ENCODE assay signal across 10 cellular contexts in genomic region chr2:24886640-24887324, GRCh38. TPM values are rescaled to one million over a fixed set of nuclear protein-coding genes. Genes with fewer than 3 reads are reported as not detected.
A peak's percentile ranks its signal among the peaks of the same experiment; 100 is the strongest.
DNase-seq lines count a peak whose midpoint lies in the region; ATAC-seq and TF ChIP-seq lines count a peak whose summit lies in the region.
"Had no signal": no experiment of that assay in that cellular context is flagged by ENCODE, and none has a peak within 500 bp of the region (broad histone marks: within the 10 kb centered on the region; RNA-seq: fewer than 3 reads in every experiment).

No MANE protein-coding gene starts in this region.

- H3K27ac ChIP-seq in osteoblast (ENCODE audit: low read depth, low read length) (no peak overlapping the region), neural progenitor cell (no peak overlapping the region)

- H3K9ac ChIP-seq in neural progenitor cell = no peak overlapping the region

- H3K27me3 Mint-ChIP-seq in dendritic cell treated with granulocyte-macrophage colony-stimulating factor and Interleukin-4, amounts not matched to agents 40 ng/mL and 50 ng/mL, for 4 days = peaks cover 6% of the 10 kb centered on the region
- H3K27me3 Mint-ChIP-seq in neural progenitor cell (ENCODE audit: insufficient read depth, low read depth) = peaks cover 3% of the 10 kb centered on the region
- H3K27me3 Mint-ChIP-seq: activated T-cell treated with anti-CD3 and anti-CD28 coated beads, Interleukin-2, amount 50 U/mL, for 24 hours had no signal

- H3K4me3 Mint-ChIP-seq in dendritic cell treated with granulocyte-macrophage colony-stimulating factor and Interleukin-4, amounts not matched to agents 40 ng/mL and 50 ng/mL, for 4 days = peak overlapping the region; percentile 68
- no peak overlapping the region for H3K4me3 Mint-ChIP-seq in neural progenitor cell
- H3K4me3 Mint-ChIP-seq: activated T-cell treated with anti-CD3 and anti-CD28 coated beads, Interleukin-2, amount 50 U/mL, for 24 hours had no signal

- H4K20me1 ChIP-seq in osteoblast (ENCODE audit: insufficient read depth, low read length) = peaks cover 6% of the 10 kb centered on the region
- no peaks in the 10 kb centered on the region for H4K20me1 ChIP-seq in neural progenitor cell (ENCODE audit: low read depth)

- H3K27me3 ChIP-seq in osteoblast (ENCODE audit: insufficient read depth, low read length) = no peaks in the 10 kb centered on the region
- H3K27me3 ChIP-seq in neural progenitor cell = no peaks in the 10 kb centered on the region

- H3K36me3 Mint-ChIP-seq in dendritic cell treated with granulocyte-macrophage colony-stimulating factor and Interleukin-4, amounts not matched to agents 40 ng/mL and 50 ng/mL, for 4 days (ENCODE audit: low read depth) = no peaks in the 10 kb centered on the region
- H3K36me3 Mint-ChIP-seq in neural progenitor cell = peaks cover 13% of the 10 kb centered on the region

- H3K36me3 ChIP-seq in osteoblast (ENCODE audit: insufficient read depth, low read length) = no peaks in the 10 kb centered on the region
- no peaks in the 10 kb centered on the region for H3K36me3 ChIP-seq in neural progenitor cell

- H3K4me2 ChIP-seq in osteoblast (ENCODE audit: insufficient read depth, low read length) (no peak overlapping the region), neural progenitor cell (no peak overlapping the region)

- H3K4me3 ChIP-seq in osteoblast (ENCODE audit: insufficient read depth, low read length) (no peak overlapping the region), neural progenitor cell (no peak overlapping the region)

- H3K27ac Mint-ChIP-seq in dendritic cell treated with granulocyte-macrophage colony-stimulating factor and Interleukin-4, amounts not matched to agents 40 ng/mL and 50 ng/mL, for 4 days = peak overlapping the region; percentile 71
- no peak overlapping the region for H3K27ac Mint-ChIP-seq in neural progenitor cell
- H3K27ac Mint-ChIP-seq: activated T-cell treated with anti-CD3 and anti-CD28 coated beads, Interleukin-2, amount 50 U/mL, for 24 hours had no signal

- H3K79me2 ChIP-seq in osteoblast (ENCODE audit: insufficient read depth, low read length) (no peaks in the 10 kb centered on the region), neural progenitor cell (ENCODE audit: low read depth) (no peaks in the 10 kb centered on the region)

- TF ChIP-seq CTCF in osteoblast (IDR thresholded peaks at IDR 0.05; ENCODE audit: extremely low read depth, low read depth, low read length) (no peak), neural progenitor cell (IDR thresholded peaks at IDR 0.05) (no peak)

- H3K4me1 Mint-ChIP-seq in dendritic cell treated with granulocyte-macrophage colony-stimulating factor and Interleukin-4, amounts not matched to agents 40 ng/mL and 50 ng/mL, for 4 days (ENCODE audit: low read depth) = peaks cover 40% of the 10 kb centered on the region
- peaks cover 11% of the 10 kb centered on the region for H3K4me1 Mint-ChIP-seq in neural progenitor cell

- ATAC-seq in HG02970 (IDR thresholded peaks at IDR 0.05; ENCODE audit: low FRiP score, unreplicated experiment) = no peak

- H2AFZ ChIP-seq in osteoblast (ENCODE audit: low read length) = peak overlapping the region; percentile 46
- no peak overlapping the region for H2AFZ ChIP-seq in neural progenitor cell (replicated peaks)

- H3F3A ChIP-seq in neural progenitor cell (ENCODE audit: low read depth) = no peaks in the 10 kb centered on the region

- intact Hi-C loops in dendritic cell treated with granulocyte-macrophage colony-stimulating factor and Interleukin-4, amounts not matched to agents 40 ng/mL and 50 ng/mL, for 4 days (cut with micrococcal nuclease) = no loop called here

- H3K9me3 ChIP-seq in osteoblast (ENCODE audit: low read depth, low read length) = peaks cover under 1% of the 10 kb centered on the region
- H3K9me3 ChIP-seq in neural progenitor cell (ENCODE audit: low read depth) = peaks cover under 1% of the 10 kb centered on the region

- H3K4me1 ChIP-seq in osteoblast (ENCODE audit: insufficient read depth, low read length) (peaks cover 3% of the 10 kb centered on the region), neural progenitor cell (no peaks in the 10 kb centered on the region)

- peaks cover 3% of the 10 kb centered on the region for H3K9me3 Mint-ChIP-seq in dendritic cell treated with granulocyte-macrophage colony-stimulating factor and Interleukin-4, amounts not matched to agents 40 ng/mL and 50 ng/mL, for 4 days
- H3K9me3 Mint-ChIP-seq in neural progenitor cell = peaks cover 2% of the 10 kb centered on the region
- H3K9me3 Mint-ChIP-seq: activated T-cell treated with anti-CD3 and anti-CD28 coated beads, Interleukin-2, amount 50 U/mL, for 24 hours had no signal

- DNase-seq in EH (ENCODE audit: low read depth) (peak; percentile 75), Kasumi-1 (lab: John Stamatoyannopoulos, UW) (peak; percentile 75 to 83), osteoblast (ENCODE audit: insufficient read length, low spot score, missing footprints) (no peak), occipital lobe (lab: John Stamatoyannopoulos, UW) (no peak), neural progenitor cell (ENCODE audit: low spot score) (no peak), NCI-H2029 (lab: John Stamatoyannopoulos, UW) (no peak)
- DNase-seq: activated T-cell treated with anti-CD3 and anti-CD28 coated beads, Interleukin-2, amount 50 U/mL, for 24 hours; NCI-H146 had no signal

RNA-seq across cellular contexts. Expression of gene ADCY3, which starts 33.3 kb away (rescaled TPM):
- total RNA-seq in osteoblast (47.4 and 52.2 TPM in 2 replicates), occipital lobe (22.5 TPM), neural progenitor cell (ENCODE audit: low replicate concordance) (25.3 and 28.9 TPM in 2 replicates)

Comparison
In these comparisons a context has a peak if more than half of its experiments do, and no peak if none do; other contexts are left out.
1. DNase-seq: peak in EH (single experiment) and Kasumi-1 (2 of 2); none in osteoblast (single experiment), occipital lobe (single experiment), neural progenitor cell (single experiment) and NCI-H2029 (single experiment).